Comparison of ENCODE assay signal across 8 cellular contexts in genomic region chr9:99818439-99818992, GRCh38. TPM values are rescaled to one million over a fixed set of nuclear protein-coding genes. Genes with fewer than 3 reads are reported as not detected.
A peak's percentile ranks its signal among the peaks of the same experiment; 100 is the strongest.
DNase-seq lines count a peak whose midpoint lies in the region; ATAC-seq and TF ChIP-seq lines count a peak whose summit lies in the region.

No MANE protein-coding gene starts in this region.

- no peaks in the 10 kb centered on the region for H3K36me3 ChIP-seq in BLaER1 treated with 17β-estradiol and CSF1 and Interleukin-3, amounts not matched to agents 10 nM and 100 nM
- no peaks in the 10 kb centered on the region for H3K36me3 ChIP-seq in MM.1S (replicated peaks; ENCODE audit: insufficient read depth, low read length)
- no peaks in the 10 kb centered on the region for H3K36me3 ChIP-seq in naive thymus-derived CD4-positive, alpha-beta T cell (ENCODE audit: control insufficient read depth in 2 of 3, insufficient read depth in 3 of 3, low read length in 3 of 3)

- peaks cover 16 to 50% (median 34%) of the 10 kb centered on the region in 10 experiments for H3K4me1 ChIP-seq in BLaER1 treated with 17β-estradiol and CSF1 and Interleukin-3, amounts not matched to agents 10 nM and 100 nM
- peaks cover 7% of the 10 kb centered on the region for H3K4me1 ChIP-seq in MM.1S (ENCODE audit: low read length)
- peaks cover 14 to 30% of the 10 kb centered on the region in 2 donors for H3K4me1 ChIP-seq in naive thymus-derived CD4-positive, alpha-beta T cell (ENCODE audit: control insufficient read depth in 2 of 2, insufficient read depth in 2 of 2, low read length in 2 of 2)

- no peak for TF ChIP-seq CTCF in MM.1S (IDR thresholded peaks at IDR 0.05; ENCODE audit: low read length)

- H2AFZ ChIP-seq in MM.1S (ENCODE audit: low read length) = no peak overlapping the region; the same call in 1 of the 2 replicates

- H3K9ac ChIP-seq in BLaER1 treated with 17β-estradiol and CSF1 and Interleukin-3, amounts not matched to agents 10 nM and 100 nM = peak overlapping the region; percentile 96 to 99 (median 98)
- peak overlapping the region; percentile 97 for H3K9ac ChIP-seq in MM.1S (ENCODE audit: low read length)

- H3K36me3 Mint-ChIP-seq in central memory CD8-positive, alpha-beta T cell (ENCODE audit: insufficient read depth) = peaks cover 40% of the 10 kb centered on the region
- H3K36me3 Mint-ChIP-seq in naive thymus-derived CD4-positive, alpha-beta T cell = peaks cover 0 to 2% (median 0%) of the 10 kb centered on the region in 5 donors

- CTCF ChIA-PET in naive thymus-derived CD4-positive, alpha-beta T cell (lab: Charles Lee) = interaction anchor here (1.2 kb wide), 1 partner anchor 8 kb away, joined by 3 read pairs; no protein-coding TSS in a partner anchor

- peaks cover 9 to 18% (median 16%) of the 10 kb centered on the region in 11 experiments; a peak in 21 of 22 replicates for H3K27me3 ChIP-seq in BLaER1 treated with 17β-estradiol and CSF1 and Interleukin-3, amounts not matched to agents 10 nM and 100 nM
- no peaks in the 10 kb centered on the region for H3K27me3 ChIP-seq in MM.1S (replicated peaks; ENCODE audit: insufficient read depth, low read length)
- peaks cover 6 to 8% of the 10 kb centered on the region in 2 donors for H3K27me3 ChIP-seq in naive thymus-derived CD4-positive, alpha-beta T cell (ENCODE audit: control insufficient read depth in 2 of 2, insufficient read depth in 2 of 2, low read length in 2 of 2)

- DNase-seq in MM.1S (no peak), NCI-H2227 treated with DMSO at 0.1 percent for 48 hours (lab: John Stamatoyannopoulos, UW) (no peak), NCI-H226 (no peak)
- DNase-seq in central memory CD8-positive, alpha-beta T cell (ENCODE audit: low spot score in 2 of 2) = no peak
- DNase-seq in naive thymus-derived CD4-positive, alpha-beta T cell = no peak
- no peak for DNase-seq in activated CD4-positive, alpha-beta T cell treated with anti-CD3 and anti-CD28 coated beads, Interleukin-2, amount 50 U/mL, for 4 hours

- no peaks in the 10 kb centered on the region for H3K79me2 ChIP-seq in MM.1S (ENCODE audit: low read length)

- H3K4me1 Mint-ChIP-seq in central memory CD8-positive, alpha-beta T cell = peaks cover 42% of the 10 kb centered on the region
- peaks cover 14 to 38% (median 37%) of the 10 kb centered on the region in 7 donors for H3K4me1 Mint-ChIP-seq in naive thymus-derived CD4-positive, alpha-beta T cell

- no peaks in the 10 kb centered on the region for H3K9me2 ChIP-seq in MM.1S (replicated peaks; ENCODE audit: insufficient read depth, low read length)

- peaks cover 39% of the 10 kb centered on the region for H3F3A ChIP-seq in MM.1S (ENCODE audit: insufficient read depth, low read length)

- H3K9me3 ChIP-seq in BLaER1 treated with 17β-estradiol and CSF1 and Interleukin-3, amounts not matched to agents 10 nM and 100 nM (replicated peaks in 1 of 11) = no peaks in the 10 kb centered on the region
- no peaks in the 10 kb centered on the region for H3K9me3 ChIP-seq in MM.1S (replicated peaks; ENCODE audit: insufficient read depth, low read length)
- no peaks in the 10 kb centered on the region for H3K9me3 ChIP-seq in naive thymus-derived CD4-positive, alpha-beta T cell (ENCODE audit: control insufficient read depth in 2 of 3, low read length in 3 of 3)

- H3K9me3 Mint-ChIP-seq in central memory CD8-positive, alpha-beta T cell = no peaks in the 10 kb centered on the region
- peaks cover 0 to 4% (median 0%) of the 10 kb centered on the region in 11 donors for H3K9me3 Mint-ChIP-seq in naive thymus-derived CD4-positive, alpha-beta T cell

- peak overlapping the region; percentile 99 for H3K4me3 Mint-ChIP-seq in central memory CD8-positive, alpha-beta T cell
- peak overlapping the region; percentile 87 to 98 (median 96) for H3K4me3 Mint-ChIP-seq in naive thymus-derived CD4-positive, alpha-beta T cell

- peaks cover 0 to 26% (median 10%) of the 10 kb centered on the region in 11 experiments; a peak in 12 of 22 replicates for H4K20me1 ChIP-seq in BLaER1 treated with 17β-estradiol and CSF1 and Interleukin-3, amounts not matched to agents 10 nM and 100 nM
- no peaks in the 10 kb centered on the region for H4K20me1 ChIP-seq in MM.1S (ENCODE audit: insufficient read depth, low read length)

- peak overlapping the region; percentile 65 to 87 (median 78) for H3K4me3 ChIP-seq in BLaER1 treated with 17β-estradiol and CSF1 and Interleukin-3, amounts not matched to agents 10 nM and 100 nM
- peak overlapping the region; percentile 79 for H3K4me3 ChIP-seq in MM.1S (ENCODE audit: low read length)
- H3K4me3 ChIP-seq in naive thymus-derived CD4-positive, alpha-beta T cell (ENCODE audit: low read length) = peak overlapping the region; percentile 48

- peak overlapping the region; percentile 68 to 96 (median 82) for H3K4me2 ChIP-seq in BLaER1 treated with 17β-estradiol and CSF1 and Interleukin-3, amounts not matched to agents 10 nM and 100 nM
- H3K4me2 ChIP-seq in MM.1S (ENCODE audit: low read depth, low read length) = peak overlapping the region; percentile 89

- peak overlapping the region; percentile 97 to 99 (median 99) for H3K27ac ChIP-seq in BLaER1 treated with 17β-estradiol and CSF1 and Interleukin-3, amounts not matched to agents 10 nM and 100 nM
- peak overlapping the region; percentile 91 for H3K27ac ChIP-seq in MM.1S (ENCODE audit: low read length)
- peak overlapping the region; percentile 95 for H3K27ac ChIP-seq in naive thymus-derived CD4-positive, alpha-beta T cell (ENCODE audit: low read depth, low read length)

- no peak for ATAC-seq in central memory CD8-positive, alpha-beta T cell (replicated peaks; ENCODE audit: extremely low read depth, poor library complexity, severe bottlenecking)
- ATAC-seq in naive thymus-derived CD4-positive, alpha-beta T cell = no peak
- no peak for ATAC-seq in HG03175 (IDR thresholded peaks at IDR 0.05; ENCODE audit: unreplicated experiment)

- intact Hi-C loops in naive thymus-derived CD4-positive, alpha-beta T cell (cut with micrococcal nuclease) = loop anchor here in 1 of 2 donors (5.0 kb wide), 2 partner anchors 96 to 134 kb away; no protein-coding TSS in a partner anchor

- POLR2A ChIA-PET in naive thymus-derived CD4-positive, alpha-beta T cell (lab: Charles Lee) = interaction anchor here (0.7 to 1.2 kb wide), 4 partner anchors 8 to 684 kb away, joined by 3 to 8 read pairs (median 4); partner anchors contain the start of gene STX17

- H3K27me3 Mint-ChIP-seq in central memory CD8-positive, alpha-beta T cell = peaks cover 14% of the 10 kb centered on the region
- H3K27me3 Mint-ChIP-seq in naive thymus-derived CD4-positive, alpha-beta T cell = peaks cover 9 to 67% (median 14%) of the 10 kb centered on the region in 5 donors

- peak overlapping the region; percentile 99 for H3K27ac Mint-ChIP-seq in central memory CD8-positive, alpha-beta T cell (ENCODE audit: low read depth)
- peak overlapping the region; percentile 68 to 99 (median 99) for H3K27ac Mint-ChIP-seq in naive thymus-derived CD4-positive, alpha-beta T cell

RNA-seq across cellular contexts. Expression of gene NR4A3, which starts 3.2 kb away (rescaled TPM):
- total RNA-seq in naive thymus-derived CD4-positive, alpha-beta T cell = 10 to 100 TPM in 2 of 5 experiments, 1 to 10 TPM in 1, under 1 TPM in 2; 0.08 to 20.2 (median 5.6) TPM
- polyA plus RNA-seq in naive thymus-derived CD4-positive, alpha-beta T cell = not detected
